ENCODE assay signal across 22 cellular contexts in genomic region chr16:1655269-1655807, GRCh38. TPM values are rescaled to one million over a fixed set of nuclear protein-coding genes. Genes with fewer than 3 reads are reported as not detected.
DNase-seq lines count a peak whose midpoint lies in the region; ATAC-seq, FAIRE-seq and TF ChIP-seq lines count a peak whose summit lies in the region.
"Had no signal": no experiment of that assay in that cellular context is flagged by ENCODE, and none has a peak within 500 bp of the region (broad histone marks: within the 10 kb centered on the region; RNA-seq: fewer than 3 reads in every experiment).

No MANE protein-coding gene starts in this region.

- H3K9me3 ChIP-seq in BLaER1 (no peaks in the 10 kb centered on the region), Peyer's patch (no peaks in the 10 kb centered on the region), small intestine (ENCODE audit: control insufficient read depth, low read depth) (no peaks in the 10 kb centered on the region), testis (no peaks in the 10 kb centered on the region)

- H3K4me2 ChIP-seq in BLaER1, result peak overlapping the region; percentile 71
- H3K4me2 ChIP-seq: KMS-11 had no signal

- ATAC-seq in esophagus mucosa, result peak; percentile 3
- ATAC-seq: GM12878, HCT116 had no signal

- peaks cover 96% of the 10 kb centered on the region for H3K36me3 ChIP-seq in BLaER1
- H3K36me3 ChIP-seq in Peyer's patch, result peaks cover 0 to 78% (median 0%) of the 10 kb centered on the region in 3 donors
- peaks cover 14 to 15% of the 10 kb centered on the region in 2 donors for H3K36me3 ChIP-seq in small intestine (ENCODE audit: control insufficient read depth in 2 of 2, insufficient read depth in 2 of 2, low read length in 2 of 2)
- no peaks in the 10 kb centered on the region for H3K36me3 ChIP-seq in testis (ENCODE audit: low read depth, missing control alignments)

- H3K4me1 ChIP-seq in BLaER1 (peaks cover 15% of the 10 kb centered on the region), Peyer's patch (no peaks in the 10 kb centered on the region), small intestine (ENCODE audit: control insufficient read depth in 2 of 2, insufficient read depth in 1 of 2, low read depth in 1 of 2, low read length in 1 of 2) (no peaks in the 10 kb centered on the region), testis (peaks cover 4% of the 10 kb centered on the region)

- H3K27me3 ChIP-seq in BLaER1, result no peaks in the 10 kb centered on the region
- no peaks in the 10 kb centered on the region for H3K27me3 ChIP-seq in Peyer's patch
- no peaks in the 10 kb centered on the region for H3K27me3 ChIP-seq in small intestine (ENCODE audit: control insufficient read depth in 2 of 2, insufficient read depth in 2 of 2, low read length in 2 of 2)
- H3K27me3 ChIP-seq in testis, result no peaks in the 10 kb centered on the region

- FAIRE-seq in small intestine (lab: Jason Lieb, UNC), result no peak
- FAIRE-seq: GM12878, H1 had no signal

- WGBS in small intestine, 3 donors, result 64 to 84% (median 73%) methylated on average over 16 of the region's 16 CpGs
- WGBS in testis, 2 donors, result 89 to 93% methylated on average over 6 to 16 of the region's 16 CpGs

- H3K9ac ChIP-seq in BLaER1, result peak overlapping the region; percentile 69; the same call in 1 of the 2 replicates
- H3K9ac ChIP-seq: KMS-11 had no signal

- H3K27ac ChIP-seq in BLaER1 (peak overlapping the region; percentile 66; the same call in 1 of the 2 replicates), Peyer's patch (no peak overlapping the region), small intestine (ENCODE audit: low read depth in 1 of 2, low read length in 1 of 2) (no peak overlapping the region), testis (no peak overlapping the region)
- H3K27ac ChIP-seq: KMS-11, RWPE1 had no signal

- peak in 3 of 6 experiments; percentile 34 to 38 (median 36) for TF ChIP-seq CTCF in Peyer's patch (IDR thresholded peaks at IDR 0.05)
- TF ChIP-seq CTCF in testis (IDR thresholded peaks at IDR 0.05), result no peak

- peak in 2 of 3 donors; percentile 56 to 65 for DNase-seq in Peyer's patch
- peak; percentile 74 for DNase-seq in small intestine
- DNase-seq in testis, result no peak
- DNase-seq in NCI-H2171 (lab: John Stamatoyannopoulos, UW), result no peak
- no peak for DNase-seq in stimulated activated naive CD4-positive, alpha-beta T cell (lab: John Stamatoyannopoulos, UW)
- DNase-seq: CD4-positive, alpha-beta memory T cell; COR-L47; EL; GDM1; IMR-90; MM.1S; NCI-H2029; NCI-H2227 treated with DMSO at 0.1 percent for 48 hours; NCI-H69; SHP77 had no signal

- no peaks in the 10 kb centered on the region for H4K20me1 ChIP-seq in BLaER1

- TF ChIP-seq POLR2A in Peyer's patch (IDR thresholded peaks at IDR 0.05) (no peak), testis (IDR thresholded peaks at IDR 0.05) (no peak)

- no peak overlapping the region for H3K4me3 ChIP-seq in BLaER1
- no peak overlapping the region for H3K4me3 ChIP-seq in Peyer's patch
- H3K4me3 ChIP-seq in small intestine (ENCODE audit: low read depth in 1 of 2, low read length in 2 of 2), result no peak overlapping the region
- H3K4me3 ChIP-seq in testis, result no peak overlapping the region
- H3K4me3 ChIP-seq: GM12878 had no signal

- intact Hi-C loops in testis (cut with DNase I; ENCODE audit: low total_unique reads), result no loop called here

RNA-seq across cellular contexts. Expression of gene JPT2, which starts 22.7 kb away (rescaled TPM):
- 10 to 100 TPM; 22.7 to 32.3 (median 25.0) TPM for total RNA-seq in Peyer's patch
- total RNA-seq in esophagus mucosa, result 79.3 TPM
- polyA plus RNA-seq in small intestine, result 10 to 100 TPM; 17.0 to 51.7 (median 20.8) TPM
- total RNA-seq in testis, result 10 to 100 TPM; 25.8 to 27.9 TPM
- 45.2 TPM for polyA plus RNA-seq in testis (ENCODE audit: insufficient read depth, low read depth, low replicate concordance)

RNA-seq across cellular contexts. Expression of gene CRAMP1, which starts 43.2 kb away (rescaled TPM):
- total RNA-seq in Peyer's patch, result 10 to 100 TPM; 16.5 to 37.1 (median 20.0) TPM
- 9.6 TPM for total RNA-seq in esophagus mucosa
- polyA plus RNA-seq in small intestine, result 1 to 10 TPM; 2.4 to 9.9 (median 6.7) TPM
- total RNA-seq in testis, result 10 to 100 TPM; 54.8 to 65.1 TPM
- 54.1 TPM for polyA plus RNA-seq in testis (ENCODE audit: insufficient read depth, low read depth, low replicate concordance)

RNA-seq across cellular contexts. Expression of gene IFT140, which starts 43.5 kb away (rescaled TPM):
- total RNA-seq in Peyer's patch (10 to 100 TPM in 3 of 4 donors, 1 to 10 TPM in 1; 7.5 to 21.6 (median 18.4) TPM), esophagus mucosa (8.3 TPM), testis (10 to 100 TPM; 57.4 to 74.0 TPM)
- polyA plus RNA-seq in small intestine (1 to 10 TPM; 2.2 to 6.7 (median 2.9) TPM), testis (ENCODE audit: insufficient read depth, low read depth, low replicate concordance) (113 TPM)

RNA-seq across cellular contexts. Expression of gene MAPK8IP3, which starts 50.7 kb away (rescaled TPM):
- total RNA-seq in Peyer's patch, result 100 to 1,000 TPM in 3 of 4 donors, 10 to 100 TPM in 1; 78.1 to 456 (median 193) TPM
- 16.3 TPM for total RNA-seq in esophagus mucosa
- 10 to 100 TPM; 26.2 to 41.4 (median 37.8) TPM for polyA plus RNA-seq in small intestine
- 100 to 1,000 TPM; 128 to 154 TPM for total RNA-seq in testis
- polyA plus RNA-seq in testis (ENCODE audit: insufficient read depth, low read depth, low replicate concordance), result 52.7 TPM

Comparison
In these comparisons a context has a peak if more than half of its experiments do, and no peak if none do; other contexts are left out.
1. DNase-seq: peak in Peyer's patch (2 of 3) and small intestine (single experiment); none in testis (single experiment), NCI-H2171 (single experiment) and stimulated activated naive CD4-positive, alpha-beta T cell (0 of 6).